In the genomic region with DNA sequence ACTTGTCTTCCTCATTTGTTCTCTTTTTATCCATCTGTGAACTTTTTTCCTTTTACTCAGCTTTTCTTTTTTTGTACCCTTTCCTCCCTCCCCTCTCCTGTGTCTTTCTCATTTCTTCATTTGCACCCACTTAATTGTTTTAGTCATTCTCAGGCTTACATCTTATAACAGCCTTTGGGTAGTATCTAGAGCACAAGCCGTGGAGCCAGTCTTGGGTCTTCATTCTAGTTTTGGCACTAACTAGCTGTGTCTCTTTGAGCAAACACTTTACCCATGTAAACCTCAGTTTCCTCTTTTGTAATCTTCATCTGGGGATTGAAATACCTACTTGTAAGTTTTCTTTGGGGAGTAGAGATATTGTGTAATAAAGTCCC, we compare ENCODE assay signal across 28 cellular contexts.
"Had no signal": no experiment of that assay in that cellular context is flagged by ENCODE, and none has a peak within 500 bp of the region (broad histone marks: within the 10 kb centered on the region; RNA-seq: fewer than 3 reads in every experiment).

No MANE protein-coding gene starts in this region.

- H3K27ac Mint-ChIP-seq: activated CD4-positive, alpha-beta T cell treated with anti-CD3 and anti-CD28 coated beads, Interleukin-2, amount 10 ng/mL, durations not matched to agents 7 days and 5 days; activated CD8-positive, alpha-beta T cell treated with anti-CD3 and anti-CD28 coated beads for 36 hours; activated naive CD4-positive, alpha-beta T cell treated with anti-CD3 and anti-CD28 coated beads for 36 hours; activated naive CD4-positive, alpha-beta T cell treated with anti-CD3 and anti-CD28 coated beads, Interleukin-2, amount 50 U/mL, for 24 hours; activated naive CD8-positive, alpha-beta T cell treated with anti-CD3 and anti-CD28 coated beads for 36 hours; activated naive CD8-positive, alpha-beta T cell treated with anti-CD3 and anti-CD28 coated beads, Interleukin-2, amount 50 U/mL, for 24 hours; dendritic cell treated with granulocyte-macrophage colony-stimulating factor and Interleukin-4, amounts not matched to agents 40 ng/mL and 50 ng/mL, for 4 days; endodermal cell had no signal

- H3K9me3 Mint-ChIP-seq: activated CD4-positive, alpha-beta T cell treated with anti-CD3 and anti-CD28 coated beads, Interleukin-2, amount 10 ng/mL, durations not matched to agents 7 days and 5 days; activated CD8-positive, alpha-beta T cell treated with anti-CD3 and anti-CD28 coated beads for 36 hours; activated naive CD4-positive, alpha-beta T cell treated with anti-CD3 and anti-CD28 coated beads for 36 hours; activated naive CD4-positive, alpha-beta T cell treated with anti-CD3 and anti-CD28 coated beads, Interleukin-2, amount 50 U/mL, for 24 hours; activated naive CD8-positive, alpha-beta T cell treated with anti-CD3 and anti-CD28 coated beads for 36 hours; activated naive CD8-positive, alpha-beta T cell treated with anti-CD3 and anti-CD28 coated beads, Interleukin-2, amount 50 U/mL, for 24 hours; central memory CD8-positive, alpha-beta T cell; dendritic cell treated with granulocyte-macrophage colony-stimulating factor and Interleukin-4, amounts not matched to agents 40 ng/mL and 50 ng/mL, for 4 days; endodermal cell had no signal

- H3K4me3 Mint-ChIP-seq: activated CD4-positive, alpha-beta T cell treated with anti-CD3 and anti-CD28 coated beads, Interleukin-2, amount 10 ng/mL, durations not matched to agents 7 days and 5 days; activated CD8-positive, alpha-beta T cell treated with anti-CD3 and anti-CD28 coated beads for 36 hours; activated naive CD4-positive, alpha-beta T cell treated with anti-CD3 and anti-CD28 coated beads for 36 hours; activated naive CD4-positive, alpha-beta T cell treated with anti-CD3 and anti-CD28 coated beads, Interleukin-2, amount 50 U/mL, for 24 hours; activated naive CD8-positive, alpha-beta T cell treated with anti-CD3 and anti-CD28 coated beads for 36 hours; activated naive CD8-positive, alpha-beta T cell treated with anti-CD3 and anti-CD28 coated beads, Interleukin-2, amount 50 U/mL, for 24 hours; central memory CD8-positive, alpha-beta T cell; dendritic cell treated with granulocyte-macrophage colony-stimulating factor and Interleukin-4, amounts not matched to agents 40 ng/mL and 50 ng/mL, for 4 days; endodermal cell had no signal

- H3K27ac ChIP-seq: adrenal gland, brain microvascular endothelial cell, coronary artery, dorsolateral prefrontal cortex, foreskin keratinocyte, gastroesophageal sphincter had no signal

- H3K27me3 Mint-ChIP-seq: activated CD4-positive, alpha-beta T cell treated with anti-CD3 and anti-CD28 coated beads, Interleukin-2, amount 10 ng/mL, durations not matched to agents 7 days and 5 days; activated CD8-positive, alpha-beta T cell treated with anti-CD3 and anti-CD28 coated beads for 36 hours; activated naive CD4-positive, alpha-beta T cell treated with anti-CD3 and anti-CD28 coated beads, Interleukin-2, amount 50 U/mL, for 24 hours; activated naive CD8-positive, alpha-beta T cell treated with anti-CD3 and anti-CD28 coated beads for 36 hours; activated naive CD8-positive, alpha-beta T cell treated with anti-CD3 and anti-CD28 coated beads, Interleukin-2, amount 50 U/mL, for 24 hours; central memory CD8-positive, alpha-beta T cell; dendritic cell treated with granulocyte-macrophage colony-stimulating factor and Interleukin-4, amounts not matched to agents 40 ng/mL and 50 ng/mL, for 4 days had no signal

- H3K36me3 ChIP-seq: adrenal gland, brain microvascular endothelial cell had no signal

- ATAC-seq: esophagus mucosa, foreskin keratinocyte, gastroesophageal sphincter, heart right ventricle had no signal

- H3K36me3 Mint-ChIP-seq: activated naive CD4-positive, alpha-beta T cell treated with anti-CD3 and anti-CD28 coated beads, Interleukin-2, amount 50 U/mL, for 24 hours; activated naive CD8-positive, alpha-beta T cell treated with anti-CD3 and anti-CD28 coated beads for 36 hours had no signal

- H3K27me3 ChIP-seq: adrenal gland, brain microvascular endothelial cell, dorsolateral prefrontal cortex, foreskin keratinocyte, gastroesophageal sphincter, heart right ventricle had no signal

- H3K9me3 ChIP-seq: adrenal gland, gastroesophageal sphincter, heart right ventricle had no signal

- H3K4me1 Mint-ChIP-seq: central memory CD8-positive, alpha-beta T cell; endodermal cell had no signal

- DNase-seq: activated CD4-positive, alpha-beta T cell treated with anti-CD3 and anti-CD28 coated beads for 4 hours; activated CD4-positive, alpha-beta T cell treated with anti-CD3 and anti-CD28 coated beads, Interleukin-2, amount 10 ng/mL, durations not matched to agents 7 days and 5 days; activated CD4-positive, alpha-beta T cell treated with anti-CD3 and anti-CD28 coated beads, Interleukin-2, amount 50 U/mL, for 48 hours; activated CD4-positive, CD25-positive, alpha-beta regulatory T cell; activated CD4-positive, CD25-positive, alpha-beta regulatory T cell treated with anti-CD3 and anti-CD28 coated beads, Interleukin-2, amount 50 U/mL, for 72 hours; activated CD8-positive, alpha-beta memory T cell treated with anti-CD3 and anti-CD28 coated beads for 24 hours; activated CD8-positive, alpha-beta T cell treated with anti-CD3 and anti-CD28 coated beads for 36 hours; activated effector memory CD4-positive, alpha-beta T cell treated with Interleukin-2 at 50 U/mL for 16 hours; activated gamma-delta T cell treated with Interleukin-2 at 50 U/mL for 16 hours; activated naive CD4-positive, alpha-beta T cell treated with anti-CD3 and anti-CD28 coated beads for 36 hours; activated naive CD8-positive, alpha-beta T cell treated with anti-CD3 and anti-CD28 coated beads for 36 hours; activated naive CD8-positive, alpha-beta T cell treated with anti-CD3 and anti-CD28 coated beads, Interleukin-2, amount 50 U/mL, for 24 hours; activated T-cell treated with anti-CD3 and anti-CD28 coated beads, Interleukin-2, amount 50 U/mL, for 48 hours; adrenal gland; amygdala; brain microvascular endothelial cell; dorsolateral prefrontal cortex; effector memory CD4-positive, alpha-beta T cell; endodermal cell; foreskin keratinocyte; heart right ventricle; T-helper 2 cell had no signal

- H3K4me3 ChIP-seq: adrenal gland, coronary artery, dorsolateral prefrontal cortex, gastroesophageal sphincter, heart right ventricle had no signal
